In the genomic region with DNA sequence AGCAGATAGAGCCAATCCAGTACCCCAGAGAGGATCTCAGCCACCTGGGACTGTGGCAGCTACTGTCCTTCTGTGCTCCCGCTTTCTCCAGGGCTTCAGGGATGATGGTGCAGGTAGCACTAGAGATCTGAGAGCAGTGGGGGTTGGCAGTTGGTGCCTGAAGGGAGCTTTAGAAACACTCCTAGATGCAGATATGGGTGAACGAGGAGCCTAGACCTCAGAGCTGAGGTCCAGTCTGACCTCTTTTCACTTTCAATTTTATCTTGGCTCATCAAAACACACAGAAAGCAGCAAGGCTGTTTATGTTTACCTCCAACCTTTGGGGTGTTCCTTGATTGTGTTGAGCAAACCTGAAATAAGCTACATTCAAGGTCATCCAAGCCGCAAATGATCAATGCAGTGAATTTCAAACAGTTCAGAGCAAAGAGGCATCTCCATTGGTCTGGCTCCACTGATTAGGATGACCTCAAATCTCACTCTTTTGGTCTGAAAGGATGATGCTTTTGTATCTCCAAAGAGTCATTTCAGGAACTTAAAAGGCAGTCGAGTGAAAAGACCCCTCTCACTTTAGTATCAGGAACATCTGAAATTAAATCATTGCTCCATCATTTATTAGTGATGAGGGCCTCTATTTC, we compare ENCODE assay signal across 1 cellular context.
TF ChIP-seq lines count a peak whose summit lies in the region.

No MANE protein-coding gene starts in this region.

TF ChIP-seq in GM12878, 131 proteins besides CTCF, POLR2A, EP300 and RAD21 (continued from another document and continues in another):
- TF ChIP-seq ZNF687 (IDR thresholded peaks at IDR 0.05) (no peak), CUX1 (IDR thresholded peaks at IDR 0.05; ENCODE audit: insufficient replicate concordance, low read depth, low read length) (peak; percentile 57), NFIC (IDR thresholded peaks at IDR 0.05; ENCODE audit: low read depth, low read length) (peak; percentile 81; the same call in 1 of the 2 replicates), JUNB (IDR thresholded peaks at IDR 0.05) (peak; percentile 86), ZNF207 (IDR thresholded peaks at IDR 0.05; ENCODE audit: borderline replicate concordance) (no peak), ZSCAN29 (IDR thresholded peaks at IDR 0.05) (no peak), SUPT20H (IDR thresholded peaks at IDR 0.05; ENCODE audit: borderline replicate concordance, control insufficient read depth, low read depth, low read length) (no peak), ZBTB4 (CRISPR knock-in tag; IDR thresholded peaks at IDR 0.05) (no peak), HSF1 (IDR thresholded peaks at IDR 0.05; ENCODE audit: low read depth, low read length) (no peak), RB1 (IDR thresholded peaks at IDR 0.05; ENCODE audit: borderline replicate concordance) (no peak), ATF7 (IDR thresholded peaks at IDR 0.05; ENCODE audit: low read depth) (peak; percentile 52; the same call in 1 of the 2 replicates), CHD2 (IDR thresholded peaks at IDR 0.05; ENCODE audit: borderline replicate concordance, low read depth, low read length) (no peak), RUNX3 (IDR thresholded peaks at IDR 0.05; ENCODE audit: low read length) (peak; percentile 85), CREB1 (IDR thresholded peaks at IDR 0.05; ENCODE audit: low read depth) (peak; percentile 76), HCFC1 (IDR thresholded peaks at IDR 0.05; ENCODE audit: low read length) (no peak), MTA3 (IDR thresholded peaks at IDR 0.05; ENCODE audit: borderline replicate concordance, low read length) (no peak), KLF5 (IDR thresholded peaks at IDR 0.05; ENCODE audit: partially characterized antibody) (peak; percentile 32), MEF2A (IDR thresholded peaks at IDR 0.05; ENCODE audit: insufficient read depth, low read depth, low read length) (peak; percentile 33; the same call in 1 of the 2 replicates), GABPA (IDR thresholded peaks at IDR 0.05; ENCODE audit: low read depth) (0 out of 2 replicates have a peak, but pooled peaks have one; percentile 16), RFX5 (IDR thresholded peaks at IDR 0.05; ENCODE audit: low read depth, low read length) (no peak)
- TF ChIP-seq, protein P1, sequence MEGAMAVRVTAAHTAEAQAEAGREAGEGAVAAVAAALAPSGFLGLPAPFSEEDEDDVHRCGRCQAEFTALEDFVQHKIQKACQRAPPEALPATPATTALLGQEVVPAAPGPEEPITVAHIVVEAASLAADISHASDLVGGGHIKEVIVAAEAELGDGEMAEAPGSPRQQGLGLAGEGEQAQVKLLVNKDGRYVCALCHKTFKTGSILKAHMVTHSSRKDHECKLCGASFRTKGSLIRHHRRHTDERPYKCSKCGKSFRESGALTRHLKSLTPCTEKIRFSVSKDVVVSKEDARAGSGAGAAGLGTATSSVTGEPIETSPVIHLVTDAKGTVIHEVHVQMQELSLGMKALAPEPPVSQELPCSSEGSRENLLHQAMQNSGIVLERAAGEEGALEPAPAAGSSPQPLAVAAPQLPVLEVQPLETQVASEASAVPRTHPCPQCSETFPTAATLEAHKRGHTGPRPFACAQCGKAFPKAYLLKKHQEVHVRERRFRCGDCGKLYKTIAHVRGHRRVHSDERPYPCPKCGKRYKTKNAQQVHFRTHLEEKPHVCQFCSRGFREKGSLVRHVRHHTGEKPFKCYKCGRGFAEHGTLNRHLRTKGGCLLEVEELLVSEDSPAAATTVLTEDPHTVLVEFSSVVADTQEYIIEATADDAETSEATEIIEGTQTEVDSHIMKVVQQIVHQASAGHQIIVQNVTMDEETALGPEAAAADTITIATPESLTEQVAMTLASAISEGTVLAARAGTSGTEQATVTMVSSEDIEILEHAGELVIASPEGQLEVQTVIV (IDR thresholded peaks at IDR 0.05; ENCODE audit: borderline replicate concordance, partially characterized antibody): no peak
- TF ChIP-seq, protein P2, sequence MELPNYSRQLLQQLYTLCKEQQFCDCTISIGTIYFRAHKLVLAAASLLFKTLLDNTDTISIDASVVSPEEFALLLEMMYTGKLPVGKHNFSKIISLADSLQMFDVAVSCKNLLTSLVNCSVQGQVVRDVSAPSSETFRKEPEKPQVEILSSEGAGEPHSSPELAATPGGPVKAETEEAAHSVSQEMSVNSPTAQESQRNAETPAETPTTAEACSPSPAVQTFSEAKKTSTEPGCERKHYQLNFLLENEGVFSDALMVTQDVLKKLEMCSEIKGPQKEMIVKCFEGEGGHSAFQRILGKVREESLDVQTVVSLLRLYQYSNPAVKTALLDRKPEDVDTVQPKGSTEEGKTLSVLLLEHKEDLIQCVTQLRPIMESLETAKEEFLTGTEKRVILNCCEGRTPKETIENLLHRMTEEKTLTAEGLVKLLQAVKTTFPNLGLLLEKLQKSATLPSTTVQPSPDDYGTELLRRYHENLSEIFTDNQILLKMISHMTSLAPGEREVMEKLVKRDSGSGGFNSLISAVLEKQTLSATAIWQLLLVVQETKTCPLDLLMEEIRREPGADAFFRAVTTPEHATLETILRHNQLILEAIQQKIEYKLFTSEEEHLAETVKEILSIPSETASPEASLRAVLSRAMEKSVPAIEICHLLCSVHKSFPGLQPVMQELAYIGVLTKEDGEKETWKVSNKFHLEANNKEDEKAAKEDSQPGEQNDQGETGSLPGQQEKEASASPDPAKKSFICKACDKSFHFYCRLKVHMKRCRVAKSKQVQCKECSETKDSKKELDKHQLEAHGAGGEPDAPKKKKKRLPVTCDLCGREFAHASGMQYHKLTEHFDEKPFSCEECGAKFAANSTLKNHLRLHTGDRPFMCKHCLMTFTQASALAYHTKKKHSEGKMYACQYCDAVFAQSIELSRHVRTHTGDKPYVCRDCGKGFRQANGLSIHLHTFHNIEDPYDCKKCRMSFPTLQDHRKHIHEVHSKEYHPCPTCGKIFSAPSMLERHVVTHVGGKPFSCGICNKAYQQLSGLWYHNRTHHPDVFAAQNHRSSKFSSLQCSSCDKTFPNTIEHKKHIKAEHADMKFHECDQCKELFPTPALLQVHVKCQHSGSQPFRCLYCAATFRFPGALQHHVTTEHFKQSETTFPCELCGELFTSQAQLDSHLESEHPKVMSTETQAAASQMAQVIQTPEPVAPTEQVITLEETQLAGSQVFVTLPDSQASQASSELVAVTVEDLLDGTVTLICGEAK (IDR thresholded peaks at IDR 0.05; ENCODE audit: borderline replicate concordance): no peak
- TF ChIP-seq, protein P3, sequence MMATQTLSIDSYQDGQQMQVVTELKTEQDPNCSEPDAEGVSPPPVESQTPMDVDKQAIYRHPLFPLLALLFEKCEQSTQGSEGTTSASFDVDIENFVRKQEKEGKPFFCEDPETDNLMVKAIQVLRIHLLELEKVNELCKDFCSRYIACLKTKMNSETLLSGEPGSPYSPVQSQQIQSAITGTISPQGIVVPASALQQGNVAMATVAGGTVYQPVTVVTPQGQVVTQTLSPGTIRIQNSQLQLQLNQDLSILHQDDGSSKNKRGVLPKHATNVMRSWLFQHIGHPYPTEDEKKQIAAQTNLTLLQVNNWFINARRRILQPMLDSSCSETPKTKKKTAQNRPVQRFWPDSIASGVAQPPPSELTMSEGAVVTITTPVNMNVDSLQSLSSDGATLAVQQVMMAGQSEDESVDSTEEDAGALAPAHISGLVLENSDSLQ (IDR thresholded peaks at IDR 0.05): no peak
- TF ChIP-seq, protein P4, sequence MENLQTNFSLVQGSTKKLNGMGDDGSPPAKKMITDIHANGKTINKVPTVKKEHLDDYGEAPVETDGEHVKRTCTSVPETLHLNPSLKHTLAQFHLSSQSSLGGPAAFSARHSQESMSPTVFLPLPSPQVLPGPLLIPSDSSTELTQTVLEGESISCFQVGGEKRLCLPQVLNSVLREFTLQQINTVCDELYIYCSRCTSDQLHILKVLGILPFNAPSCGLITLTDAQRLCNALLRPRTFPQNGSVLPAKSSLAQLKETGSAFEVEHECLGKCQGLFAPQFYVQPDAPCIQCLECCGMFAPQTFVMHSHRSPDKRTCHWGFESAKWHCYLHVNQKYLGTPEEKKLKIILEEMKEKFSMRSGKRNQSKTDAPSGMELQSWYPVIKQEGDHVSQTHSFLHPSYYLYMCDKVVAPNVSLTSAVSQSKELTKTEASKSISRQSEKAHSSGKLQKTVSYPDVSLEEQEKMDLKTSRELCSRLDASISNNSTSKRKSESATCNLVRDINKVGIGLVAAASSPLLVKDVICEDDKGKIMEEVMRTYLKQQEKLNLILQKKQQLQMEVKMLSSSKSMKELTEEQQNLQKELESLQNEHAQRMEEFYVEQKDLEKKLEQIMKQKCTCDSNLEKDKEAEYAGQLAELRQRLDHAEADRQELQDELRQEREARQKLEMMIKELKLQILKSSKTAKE (IDR thresholded peaks at IDR 0.05; ENCODE audit: low read depth, poor library complexity, severe bottlenecking): peak; percentile 46
